ENCODE assay signal across 8 cellular contexts in genomic region chr1:22930235-22930912, GRCh38. TPM values are rescaled to one million over a fixed set of nuclear protein-coding genes. Genes with fewer than 3 reads are reported as not detected.
A peak's percentile ranks its signal among the peaks of the same experiment; 100 is the strongest.
DNase-seq lines count a peak whose midpoint lies in the region; ATAC-seq and TF ChIP-seq lines count a peak whose summit lies in the region.

No MANE protein-coding gene starts in this region.

- H3K27me3 ChIP-seq in gastroesophageal sphincter (peaks cover 32% of the 10 kb centered on the region), trophoblast cell (ENCODE audit: insufficient read depth, low read length) (no peaks in the 10 kb centered on the region)

- no peak overlapping the region for H2AFZ ChIP-seq in trophoblast cell (ENCODE audit: insufficient read depth, low read length, poor library complexity)

- H3K27ac Mint-ChIP-seq in activated CD4-positive, alpha-beta memory T cell treated with anti-CD3 and anti-CD28 coated beads, Interleukin-2, amount 10 ng/mL, durations not matched to agents 7 days and 5 days = no peak overlapping the region

- no peak for ATAC-seq in gastroesophageal sphincter
- ATAC-seq in GM19324 (IDR thresholded peaks at IDR 0.05; ENCODE audit: low FRiP score, unreplicated experiment) = no peak
- ATAC-seq in HG03520 (IDR thresholded peaks at IDR 0.05; ENCODE audit: unreplicated experiment) = no peak

- POLR2A ChIA-PET in activated CD4-positive, alpha-beta memory T cell treated with anti-CD3 and anti-CD28 coated beads, Interleukin-2, amount 10 ng/mL, durations not matched to agents 7 days and 5 days (lab: Charles Lee) = no interaction called here

- DNase-seq in NCI-H1436 (lab: John Stamatoyannopoulos, UW) (peak; percentile 53), NCI-H1436 treated with DMSO at 0.1 percent for 48 hours (lab: John Stamatoyannopoulos, UW) (no peak), LNCaP clone FGC (ENCODE audit: low read depth) (no peak), trophoblast cell (peak; percentile 23 to 67)
- peak; percentile 32 for DNase-seq in activated CD4-positive, alpha-beta memory T cell treated with anti-CD3 and anti-CD28 coated beads, Interleukin-2, amount 10 ng/mL, durations not matched to agents 7 days and 5 days

- H3K4me3 Mint-ChIP-seq in activated CD4-positive, alpha-beta memory T cell treated with anti-CD3 and anti-CD28 coated beads, Interleukin-2, amount 10 ng/mL, durations not matched to agents 7 days and 5 days = no peak overlapping the region

- H3K4me1 ChIP-seq in gastroesophageal sphincter (no peaks in the 10 kb centered on the region), trophoblast cell (ENCODE audit: control insufficient read depth in 1 of 2, insufficient read depth in 2 of 2, low read length in 2 of 2) (no peaks in the 10 kb centered on the region)

- no peak overlapping the region for H3K23ac ChIP-seq in trophoblast cell (ENCODE audit: low read length)

- no peaks in the 10 kb centered on the region for H3K9me3 Mint-ChIP-seq in activated CD4-positive, alpha-beta memory T cell treated with anti-CD3 and anti-CD28 coated beads, Interleukin-2, amount 10 ng/mL, durations not matched to agents 7 days and 5 days

- H3K27me3 Mint-ChIP-seq in activated CD4-positive, alpha-beta memory T cell treated with anti-CD3 and anti-CD28 coated beads, Interleukin-2, amount 10 ng/mL, durations not matched to agents 7 days and 5 days = peaks cover 5% of the 10 kb centered on the region

- no peak overlapping the region for H3K4me2 ChIP-seq in trophoblast cell (ENCODE audit: low read length)

- TF ChIP-seq CTCF in LNCaP clone FGC (IDR thresholded peaks at IDR 0.05; ENCODE audit: control insufficient read depth, extremely low read depth, insufficient read depth) (peak; percentile 56), gastroesophageal sphincter (IDR thresholded peaks at IDR 0.05) (peak in 3 of 4 experiments; percentile 56 to 88 (median 65))

- no peak overlapping the region for H3K4me3 ChIP-seq in LNCaP clone FGC (ENCODE audit: low read depth, low read length)
- H3K4me3 ChIP-seq in gastroesophageal sphincter = no peak overlapping the region
- no peak overlapping the region for H3K4me3 ChIP-seq in trophoblast cell (ENCODE audit: low read depth, low read length)

- 63 to 67% methylated on average over 5 to 6 of the region's 11 CpGs for WGBS in gastroesophageal sphincter (ENCODE audit: low coverage in 1 of 2), 2 donors
- WGBS in trophoblast cell (ENCODE audit: extremely low coverage, insufficient coverage, insufficient read length) = no CpG with 5 or more reads among the region's 11 CpGs

- TF ChIP-seq POLR2A in gastroesophageal sphincter (IDR thresholded peaks at IDR 0.05) = no peak

- no peaks in the 10 kb centered on the region for H3K36me3 Mint-ChIP-seq in activated CD4-positive, alpha-beta memory T cell treated with anti-CD3 and anti-CD28 coated beads, Interleukin-2, amount 10 ng/mL, durations not matched to agents 7 days and 5 days (ENCODE audit: low read depth)

- CTCF ChIA-PET in activated CD4-positive, alpha-beta memory T cell treated with anti-CD3 and anti-CD28 coated beads, Interleukin-2, amount 10 ng/mL, durations not matched to agents 7 days and 5 days (lab: Charles Lee) = interaction anchor here (0.7 to 3.2 kb wide), 5 partner anchors 9 to 228 kb away, joined by 3 to 20 read pairs (median 5); no protein-coding TSS in a partner anchor

- no peak overlapping the region for H2BK120ac ChIP-seq in trophoblast cell (ENCODE audit: insufficient read depth, low read length, poor library complexity)

- H4K91ac ChIP-seq in trophoblast cell (ENCODE audit: low read depth, low read length) = no peak overlapping the region

- no peak overlapping the region for H3K14ac ChIP-seq in trophoblast cell (ENCODE audit: low read length)

- no peak overlapping the region for H2BK12ac ChIP-seq in trophoblast cell (ENCODE audit: low read length)

- no peak overlapping the region for H3K18ac ChIP-seq in trophoblast cell (ENCODE audit: low read length)

- no peaks in the 10 kb centered on the region for H3K79me2 ChIP-seq in trophoblast cell (ENCODE audit: control insufficient read depth, insufficient read depth, low read length, poor library complexity)

- H3K9ac ChIP-seq in trophoblast cell (ENCODE audit: low read length) = no peak overlapping the region

- no peak overlapping the region for H2AK5ac ChIP-seq in trophoblast cell (ENCODE audit: low read length)

- TF ChIP-seq EP300 in gastroesophageal sphincter (IDR thresholded peaks at IDR 0.05) = no peak

- no peak overlapping the region for H3K4ac ChIP-seq in trophoblast cell (ENCODE audit: low read depth, low read length)

- H3K9me3 ChIP-seq in gastroesophageal sphincter (peaks cover 0 to 11% (median 0%) of the 10 kb centered on the region in 3 donors), trophoblast cell (ENCODE audit: insufficient read depth, low read depth, low read length) (peaks cover 2% of the 10 kb centered on the region)

- no peaks in the 10 kb centered on the region for H3K79me1 ChIP-seq in trophoblast cell (ENCODE audit: low read length)

- H3K27ac ChIP-seq in gastroesophageal sphincter (no peak overlapping the region), trophoblast cell (ENCODE audit: low read depth, low read length) (no peak overlapping the region)

- H4K12ac ChIP-seq in trophoblast cell (ENCODE audit: low read depth, low read length) = no peak overlapping the region

- H2BK5ac ChIP-seq in trophoblast cell (ENCODE audit: low read depth, low read length, poor library complexity) = no peak overlapping the region

- H3K36me3 ChIP-seq in gastroesophageal sphincter (no peaks in the 10 kb centered on the region), trophoblast cell (ENCODE audit: control insufficient read depth in 1 of 2, insufficient read depth in 2 of 2, low read length in 2 of 2) (no peaks in the 10 kb centered on the region)

- H3K4me1 Mint-ChIP-seq in activated CD4-positive, alpha-beta memory T cell treated with anti-CD3 and anti-CD28 coated beads, Interleukin-2, amount 10 ng/mL, durations not matched to agents 7 days and 5 days = no peaks in the 10 kb centered on the region

- H4K8ac ChIP-seq in trophoblast cell (ENCODE audit: low read depth, low read length) = no peak overlapping the region

RNA-seq across cellular contexts. Expression of gene LACTBL1, which starts 42.3 kb away (rescaled TPM):
- total RNA-seq in activated CD4-positive, alpha-beta memory T cell treated with anti-CD3 and anti-CD28 coated beads, Interleukin-2, amount 10 ng/mL, durations not matched to agents 7 days and 5 days = not detected
- not detected for total RNA-seq in gastroesophageal sphincter
- polyA plus RNA-seq in trophoblast cell (2013) = not detected in 2 replicates

Comparison
In these comparisons a context has a peak if more than half of its experiments do, and no peak if none do; other contexts are left out.
1. DNase-seq: peak in NCI-H1436 (single experiment), activated CD4-positive, alpha-beta memory T cell treated with anti-CD3 and anti-CD28 coated beads, Interleukin-2, amount 10 ng/mL, durations not matched to agents 7 days and 5 days (single experiment) and trophoblast cell (2 of 2); none in NCI-H1436 treated with DMSO at 0.1 percent for 48 hours (single experiment) and LNCaP clone FGC (single experiment).